Comparison of ENCODE assay signal across 18 cellular contexts in the genomic region with DNA sequence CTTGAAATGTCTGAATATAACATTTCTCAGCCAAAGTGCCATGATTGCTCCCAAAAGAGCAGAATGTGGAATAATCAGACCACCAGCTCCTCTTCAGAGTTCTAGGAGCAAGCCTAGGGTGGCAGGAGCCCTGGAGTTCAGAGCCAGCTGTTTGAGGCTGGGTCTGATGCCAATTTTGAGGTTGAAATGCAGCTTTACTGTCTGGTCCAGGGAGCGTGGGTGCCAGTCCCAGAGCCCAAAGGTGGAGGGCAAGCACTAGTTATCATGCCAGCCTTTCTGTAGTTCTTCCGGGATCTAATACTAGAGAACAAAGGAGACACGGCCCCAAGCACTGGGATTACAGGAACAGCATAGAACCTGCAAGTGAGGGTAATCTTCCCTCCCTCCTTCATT.
DNase-seq lines count a peak whose midpoint lies in the region; ATAC-seq and TF ChIP-seq lines count a peak whose summit lies in the region.
"Had no signal": no experiment of that assay in that cellular context is flagged by ENCODE, and none has a peak within 500 bp of the region (broad histone marks: within the 10 kb centered on the region; RNA-seq: fewer than 3 reads in every experiment).

No MANE protein-coding gene starts in this region.

- DNase-seq in LHCN-M2 (ENCODE audit: low read depth) (peak; percentile 80), NCI-H1694 treated with DMSO at 0.1 percent for 48 hours (lab: John Stamatoyannopoulos, UW) (peak; percentile 46), epithelial cell of prostate (ENCODE audit: low read depth, low spot score) (no peak), psoas muscle (no peak)
- DNase-seq in activated naive CD4-positive, alpha-beta T cell treated with Interleukin-2 at 50 U/mL for 16 hours: no peak
- DNase-seq: C1 segment of cervical spinal cord; DMS153; EL; HFFc6; Kasumi-1; NCI-H1436; NCI-H2081; NCI-H226; NCI-H526; NK-92 treated with Interleukin-12 subunit alpha and Interleukin-12 subunit beta, amount 100 ng/mL, for 24 hours; SIG-M5 had no signal

- H3K36me3 ChIP-seq in psoas muscle (ENCODE audit: insufficient read depth in 1 of 2, low read depth in 1 of 2): no peaks in the 10 kb centered on the region

- intact Hi-C loops in psoas muscle (cut with DNase I): no loop called here

- no peak for TF ChIP-seq CTCF in psoas muscle (IDR thresholded peaks at IDR 0.05)

- H3K27ac ChIP-seq in epithelial cell of prostate: peak overlapping the region; percentile 98
- peak overlapping the region; percentile 77 for H3K27ac ChIP-seq in psoas muscle

- peak overlapping the region; percentile 22 for H3K4me3 ChIP-seq in psoas muscle

- no peaks in the 10 kb centered on the region for H3K9me3 ChIP-seq in psoas muscle

- ATAC-seq in psoas muscle: peak in 3 of 4 donors; percentile 34 to 61 (median 52)
- ATAC-seq in HG02763 (IDR thresholded peaks at IDR 0.05; ENCODE audit: unreplicated experiment): no peak
- no peak for ATAC-seq in HG03442 (IDR thresholded peaks at IDR 0.05; ENCODE audit: unreplicated experiment)

- WGBS in psoas muscle, 3 donors: 42 to 48% (median 43%) methylated on average over 3 of the region's 3 CpGs

- peaks cover 11% of the 10 kb centered on the region for H3K4me1 ChIP-seq in psoas muscle

- H3K27me3 ChIP-seq in psoas muscle (ENCODE audit: insufficient read depth in 3 of 3, low read length in 2 of 3): no peaks in the 10 kb centered on the region

Comparison
In these comparisons a context has a peak if more than half of its experiments do, and no peak if none do; other contexts are left out.
1. DNase-seq: peak in LHCN-M2 (single experiment) and NCI-H1694 treated with DMSO at 0.1 percent for 48 hours (single experiment); none in epithelial cell of prostate (single experiment), psoas muscle (0 of 2) and activated naive CD4-positive, alpha-beta T cell treated with Interleukin-2 at 50 U/mL for 16 hours (single experiment).
2. ATAC-seq: peak in psoas muscle (3 of 4); none in HG02763 (single experiment) and HG03442 (single experiment).